In genomic region chr13:32476892-32477291, GRCh38 we compare ENCODE assay signal across 29 cellular contexts.
"Had no signal": no experiment of that assay in that cellular context is flagged by ENCODE, and none has a peak within 500 bp of the region (broad histone marks: within the 10 kb centered on the region; RNA-seq: fewer than 3 reads in every experiment).

No MANE protein-coding gene starts in this region.

- H3K4me3 ChIP-seq: coronary artery, dorsolateral prefrontal cortex had no signal

- H3K27me3 ChIP-seq: brain microvascular endothelial cell, dorsolateral prefrontal cortex had no signal

- H3K4me3 Mint-ChIP-seq: activated CD8-positive, alpha-beta T cell treated with anti-CD3 and anti-CD28 coated beads for 36 hours; activated naive CD8-positive, alpha-beta T cell; activated T-cell treated with anti-CD3 and anti-CD28 coated beads, Interleukin-2, amount 50 U/mL, for 4 hours; activated T-helper 17 cell treated with anti-CD3 and anti-CD28 coated beads, Interleukin-2, amount 50 U/mL, for 72 hours; central memory CD8-positive, alpha-beta T cell; dendritic cell treated with granulocyte-macrophage colony-stimulating factor and Interleukin-4, amounts not matched to agents 40 ng/mL and 50 ng/mL, for 4 days; endodermal cell; T-cell; T-helper 1 cell treated with Interleukin-12 subunit alpha and Interleukin-12 subunit beta and Interleukin-4 antibody, amounts not matched to agents 30 μg/mL and 1 μg/mL, for 36 hours; T-helper 2 cell treated with Interferon-gamma antibody and Interleukin-4, amounts not matched to agents 5 μg/mL and 100 μg/mL, for 36 hours had no signal

- H3K27me3 Mint-ChIP-seq: activated CD8-positive, alpha-beta T cell treated with anti-CD3 and anti-CD28 coated beads for 36 hours; activated naive CD8-positive, alpha-beta T cell; activated T-helper 17 cell treated with anti-CD3 and anti-CD28 coated beads, Interleukin-2, amount 50 U/mL, for 72 hours; central memory CD8-positive, alpha-beta T cell; dendritic cell treated with granulocyte-macrophage colony-stimulating factor and Interleukin-4, amounts not matched to agents 40 ng/mL and 50 ng/mL, for 4 days; T-cell had no signal

- H3K36me3 ChIP-seq: brain microvascular endothelial cell had no signal

- H3K27ac ChIP-seq: brain microvascular endothelial cell, coronary artery had no signal

- H3K27ac Mint-ChIP-seq: activated CD8-positive, alpha-beta T cell treated with anti-CD3 and anti-CD28 coated beads for 36 hours; activated naive CD8-positive, alpha-beta T cell; activated T-helper 17 cell treated with anti-CD3 and anti-CD28 coated beads, Interleukin-2, amount 50 U/mL, for 72 hours; dendritic cell treated with granulocyte-macrophage colony-stimulating factor and Interleukin-4, amounts not matched to agents 40 ng/mL and 50 ng/mL, for 4 days; endodermal cell; T-cell; T-helper 1 cell treated with Interleukin-12 subunit alpha and Interleukin-12 subunit beta and Interleukin-4 antibody, amounts not matched to agents 30 μg/mL and 1 μg/mL, for 36 hours; T-helper 2 cell treated with Interferon-gamma antibody and Interleukin-4, amounts not matched to agents 5 μg/mL and 100 μg/mL, for 36 hours had no signal

- DNase-seq: activated CD4-positive, alpha-beta T cell treated with anti-CD3 and anti-CD28 coated beads for 1 hour; activated CD4-positive, alpha-beta T cell treated with anti-CD3 and anti-CD28 coated beads for 48 hours; activated CD4-positive, alpha-beta T cell treated with anti-CD3 and anti-CD28 coated beads, Interleukin-2, amount 50 U/mL, for 1 hour; activated CD4-positive, alpha-beta T cell treated with anti-CD3 and anti-CD28 coated beads, Interleukin-2, amount 50 U/mL, for 48 hours; activated CD8-positive, alpha-beta memory T cell treated with anti-CD3 and anti-CD28 coated beads for 24 hours; activated CD8-positive, alpha-beta T cell treated with anti-CD3 and anti-CD28 coated beads for 36 hours; activated effector memory CD4-positive, alpha-beta T cell treated with Interleukin-2 at 50 U/mL for 16 hours; activated gamma-delta T cell treated with Interleukin-2 at 50 U/mL for 16 hours; activated naive CD4-positive, alpha-beta T cell treated with anti-CD3 and anti-CD28 coated beads, Interleukin-2, amount 50 U/mL, for 16 hours; activated naive CD4-positive, alpha-beta T cell treated with Interleukin-2 at 50 U/mL for 16 hours; activated T-cell treated with anti-CD3 and anti-CD28 coated beads, Interleukin-2, amount 50 U/mL, for 4 hours; amniotic stem cell; anterior cingulate cortex; brain microvascular endothelial cell; dorsolateral prefrontal cortex; effector memory CD4-positive, alpha-beta T cell; endodermal cell; foreskin fibroblast; SW 1271; T-cell; T1000 had no signal

- H3K4me1 Mint-ChIP-seq: central memory CD8-positive, alpha-beta T cell had no signal

- H3K9me3 Mint-ChIP-seq: activated CD8-positive, alpha-beta T cell treated with anti-CD3 and anti-CD28 coated beads for 36 hours; activated T-cell treated with anti-CD3 and anti-CD28 coated beads, Interleukin-2, amount 50 U/mL, for 4 hours; activated T-helper 17 cell treated with anti-CD3 and anti-CD28 coated beads, Interleukin-2, amount 50 U/mL, for 72 hours; central memory CD8-positive, alpha-beta T cell; dendritic cell treated with granulocyte-macrophage colony-stimulating factor and Interleukin-4, amounts not matched to agents 40 ng/mL and 50 ng/mL, for 4 days; endodermal cell; T-cell; T-helper 1 cell treated with Interleukin-12 subunit alpha and Interleukin-12 subunit beta and Interleukin-4 antibody, amounts not matched to agents 30 μg/mL and 1 μg/mL, for 36 hours; T-helper 2 cell treated with Interferon-gamma antibody and Interleukin-4, amounts not matched to agents 5 μg/mL and 100 μg/mL, for 36 hours had no signal

- ATAC-seq: activated CD8-positive, alpha-beta T cell treated with anti-CD3 and anti-CD28 coated beads for 36 hours; activated T-cell treated with anti-CD3 and anti-CD28 coated beads, Interleukin-2, amount 50 U/mL, for 4 hours; activated T-helper 17 cell treated with anti-CD3 and anti-CD28 coated beads, Interleukin-2, amount 50 U/mL, for 72 hours; esophagus mucosa; T-cell had no signal
